ENCODE assay signal across 1 cellular context in the genomic region with DNA sequence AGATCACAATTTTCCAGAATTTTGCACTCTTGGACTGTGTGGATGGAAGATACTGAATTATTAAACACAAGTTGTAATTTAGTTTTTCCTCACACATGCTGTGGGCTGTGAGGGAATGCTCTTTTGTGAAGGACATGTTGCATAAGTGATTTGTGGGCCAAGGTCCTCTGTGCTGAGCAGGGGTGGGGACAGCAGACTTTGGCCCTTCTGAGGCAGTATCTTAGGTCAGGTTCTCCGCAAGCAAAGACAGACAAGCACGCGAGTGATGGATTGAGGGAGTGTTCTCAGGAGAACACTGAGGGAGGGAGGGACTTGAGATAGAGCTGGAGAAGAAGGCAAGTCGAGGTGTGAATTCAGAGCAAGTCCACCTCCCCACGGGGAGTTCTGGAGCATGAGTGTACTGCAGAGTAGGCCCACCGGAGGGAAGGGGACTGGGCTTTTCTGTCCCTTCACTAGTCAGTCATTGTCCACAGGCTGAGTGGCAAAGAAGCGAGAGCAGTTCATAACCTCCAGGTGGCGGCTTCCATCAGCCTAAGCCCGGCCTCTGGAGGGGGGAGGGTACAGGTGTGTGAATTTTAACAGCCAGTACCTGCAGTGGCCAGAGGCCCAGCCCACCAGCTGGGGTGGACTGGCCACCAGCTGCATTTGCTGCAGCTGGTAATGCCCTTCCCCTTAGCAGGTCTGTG.
TF ChIP-seq lines count a peak whose summit lies in the region.

No MANE protein-coding gene starts in this region.

TF ChIP-seq in HepG2, 621 proteins besides CTCF, POLR2A, EP300 and RAD21 (continued from another document and continues in another):
- TF ChIP-seq, protein P1, sequence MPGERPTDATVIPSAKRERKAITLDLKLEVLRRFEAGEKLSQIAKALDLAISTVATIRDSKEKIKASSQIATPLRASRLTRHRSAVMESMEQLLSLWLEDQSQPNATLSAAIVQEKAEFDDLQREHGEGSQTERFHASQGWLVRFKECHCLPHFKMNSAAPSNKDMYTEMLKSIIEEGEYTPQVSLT (CRISPR knock-in tag; IDR thresholded peaks at IDR 0.05; ENCODE audit: borderline replicate concordance, low read depth) = no peak
- no peak for TF ChIP-seq WIZ (CRISPR knock-in tag; IDR thresholded peaks at IDR 0.05)
- TF ChIP-seq ZNF101 (CRISPR knock-in tag; IDR thresholded peaks at IDR 0.05; ENCODE audit: borderline replicate concordance, low read depth) = no peak
- no peak for TF ChIP-seq ZNF30 (CRISPR knock-in tag; IDR thresholded peaks at IDR 0.05)
- no peak for TF ChIP-seq SMAD9 (CRISPR knock-in tag; IDR thresholded peaks at IDR 0.05)
- TF ChIP-seq ZNF605 (CRISPR knock-in tag; IDR thresholded peaks at IDR 0.05) = no peak
- no peak for TF ChIP-seq ZNF569 (CRISPR knock-in tag; IDR thresholded peaks at IDR 0.05; ENCODE audit: borderline replicate concordance)
- no peak for TF ChIP-seq ZNF337 (CRISPR knock-in tag; IDR thresholded peaks at IDR 0.05; ENCODE audit: borderline replicate concordance, low read depth)
- no peak for TF ChIP-seq HES4 (CRISPR knock-in tag; IDR thresholded peaks at IDR 0.05; ENCODE audit: borderline replicate concordance)
- TF ChIP-seq ZEB1 (IDR thresholded peaks at IDR 0.05; ENCODE audit: insufficient replicate concordance, low read depth) = no peak
- no peak for TF ChIP-seq LCORL (IDR thresholded peaks at IDR 0.05)
- TF ChIP-seq LCORL (CRISPR knock-in tag; IDR thresholded peaks at IDR 0.05) = no peak
- TF ChIP-seq NFE2L2 (IDR thresholded peaks at IDR 0.05; ENCODE audit: low read length) = no peak
- TF ChIP-seq HMG20A (CRISPR knock-in tag; IDR thresholded peaks at IDR 0.05; ENCODE audit: borderline replicate concordance) = peak; percentile 53; the same call in 1 of the 2 replicates
- no peak for TF ChIP-seq CCDC6 (CRISPR knock-in tag; IDR thresholded peaks at IDR 0.05)
- TF ChIP-seq ETV5 (CRISPR knock-in tag; IDR thresholded peaks at IDR 0.05; ENCODE audit: borderline replicate concordance) = no peak
- TF ChIP-seq ZNF263 (CRISPR knock-in tag; IDR thresholded peaks at IDR 0.05) = no peak
- no peak for TF ChIP-seq SP4 (CRISPR knock-in tag; IDR thresholded peaks at IDR 0.05)
- no peak for TF ChIP-seq ZNF460 (CRISPR knock-in tag; IDR thresholded peaks at IDR 0.05; ENCODE audit: borderline replicate concordance)
- no peak for TF ChIP-seq ELF1 (CRISPR knock-in tag; IDR thresholded peaks at IDR 0.05)
- TF ChIP-seq, protein P2, sequence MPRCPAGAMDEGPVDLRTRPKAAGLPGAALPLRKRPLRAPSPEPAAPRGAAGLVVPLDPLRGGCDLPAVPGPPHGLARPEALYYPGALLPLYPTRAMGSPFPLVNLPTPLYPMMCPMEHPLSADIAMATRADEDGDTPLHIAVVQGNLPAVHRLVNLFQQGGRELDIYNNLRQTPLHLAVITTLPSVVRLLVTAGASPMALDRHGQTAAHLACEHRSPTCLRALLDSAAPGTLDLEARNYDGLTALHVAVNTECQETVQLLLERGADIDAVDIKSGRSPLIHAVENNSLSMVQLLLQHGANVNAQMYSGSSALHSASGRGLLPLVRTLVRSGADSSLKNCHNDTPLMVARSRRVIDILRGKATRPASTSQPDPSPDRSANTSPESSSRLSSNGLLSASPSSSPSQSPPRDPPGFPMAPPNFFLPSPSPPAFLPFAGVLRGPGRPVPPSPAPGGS (CRISPR knock-in tag; IDR thresholded peaks at IDR 0.05) = no peak
- TF ChIP-seq, protein P3, sequence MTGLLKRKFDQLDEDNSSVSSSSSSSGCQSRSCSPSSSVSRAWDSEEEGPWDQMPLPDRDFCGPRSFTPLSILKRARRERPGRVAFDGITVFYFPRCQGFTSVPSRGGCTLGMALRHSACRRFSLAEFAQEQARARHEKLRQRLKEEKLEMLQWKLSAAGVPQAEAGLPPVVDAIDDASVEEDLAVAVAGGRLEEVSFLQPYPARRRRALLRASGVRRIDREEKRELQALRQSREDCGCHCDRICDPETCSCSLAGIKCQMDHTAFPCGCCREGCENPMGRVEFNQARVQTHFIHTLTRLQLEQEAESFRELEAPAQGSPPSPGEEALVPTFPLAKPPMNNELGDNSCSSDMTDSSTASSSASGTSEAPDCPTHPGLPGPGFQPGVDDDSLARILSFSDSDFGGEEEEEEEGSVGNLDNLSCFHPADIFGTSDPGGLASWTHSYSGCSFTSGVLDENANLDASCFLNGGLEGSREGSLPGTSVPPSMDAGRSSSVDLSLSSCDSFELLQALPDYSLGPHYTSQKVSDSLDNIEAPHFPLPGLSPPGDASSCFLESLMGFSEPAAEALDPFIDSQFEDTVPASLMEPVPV (CRISPR knock-in tag; IDR thresholded peaks at IDR 0.05) = no peak
- TF ChIP-seq ZNF891 (CRISPR knock-in tag; IDR thresholded peaks at IDR 0.05) = no peak
- TF ChIP-seq, protein P4, sequence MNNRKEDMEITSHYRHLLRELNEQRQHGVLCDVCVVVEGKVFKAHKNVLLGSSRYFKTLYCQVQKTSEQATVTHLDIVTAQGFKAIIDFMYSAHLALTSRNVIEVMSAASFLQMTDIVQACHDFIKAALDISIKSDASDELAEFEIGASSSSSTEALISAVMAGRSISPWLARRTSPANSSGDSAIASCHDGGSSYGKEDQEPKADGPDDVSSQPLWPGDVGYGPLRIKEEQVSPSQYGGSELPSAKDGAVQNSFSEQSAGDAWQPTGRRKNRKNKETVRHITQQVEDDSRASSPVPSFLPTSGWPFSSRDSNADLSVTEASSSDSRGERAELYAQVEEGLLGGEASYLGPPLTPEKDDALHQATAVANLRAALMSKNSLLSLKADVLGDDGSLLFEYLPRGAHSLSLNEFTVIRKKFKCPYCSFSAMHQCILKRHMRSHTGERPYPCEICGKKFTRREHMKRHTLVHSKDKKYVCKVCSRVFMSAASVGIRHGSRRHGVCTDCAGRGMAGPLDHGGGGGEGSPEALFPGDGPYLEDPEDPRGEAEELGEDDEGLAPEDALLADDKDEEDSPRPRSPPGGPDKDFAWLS (CRISPR knock-in tag; IDR thresholded peaks at IDR 0.05; ENCODE audit: borderline replicate concordance) = no peak
- TF ChIP-seq ZNF737 (CRISPR knock-in tag; IDR thresholded peaks at IDR 0.05; ENCODE audit: borderline replicate concordance) = no peak
- TF ChIP-seq ZNF326 (CRISPR knock-in tag; IDR thresholded peaks at IDR 0.05; ENCODE audit: borderline replicate concordance) = no peak
- TF ChIP-seq ZBTB38 (CRISPR knock-in tag; IDR thresholded peaks at IDR 0.05) = no peak
- TF ChIP-seq ZNF225 (CRISPR knock-in tag; IDR thresholded peaks at IDR 0.05) = no peak
- no peak for TF ChIP-seq ZNF768 (CRISPR knock-in tag; IDR thresholded peaks at IDR 0.05)
- peak; percentile 40; the same call in 1 of the 2 replicates for TF ChIP-seq HOXA3 (CRISPR knock-in tag; IDR thresholded peaks at IDR 0.05)
- no peak for TF ChIP-seq ZBTB42 (CRISPR knock-in tag; IDR thresholded peaks at IDR 0.05)
- TF ChIP-seq, protein P5, sequence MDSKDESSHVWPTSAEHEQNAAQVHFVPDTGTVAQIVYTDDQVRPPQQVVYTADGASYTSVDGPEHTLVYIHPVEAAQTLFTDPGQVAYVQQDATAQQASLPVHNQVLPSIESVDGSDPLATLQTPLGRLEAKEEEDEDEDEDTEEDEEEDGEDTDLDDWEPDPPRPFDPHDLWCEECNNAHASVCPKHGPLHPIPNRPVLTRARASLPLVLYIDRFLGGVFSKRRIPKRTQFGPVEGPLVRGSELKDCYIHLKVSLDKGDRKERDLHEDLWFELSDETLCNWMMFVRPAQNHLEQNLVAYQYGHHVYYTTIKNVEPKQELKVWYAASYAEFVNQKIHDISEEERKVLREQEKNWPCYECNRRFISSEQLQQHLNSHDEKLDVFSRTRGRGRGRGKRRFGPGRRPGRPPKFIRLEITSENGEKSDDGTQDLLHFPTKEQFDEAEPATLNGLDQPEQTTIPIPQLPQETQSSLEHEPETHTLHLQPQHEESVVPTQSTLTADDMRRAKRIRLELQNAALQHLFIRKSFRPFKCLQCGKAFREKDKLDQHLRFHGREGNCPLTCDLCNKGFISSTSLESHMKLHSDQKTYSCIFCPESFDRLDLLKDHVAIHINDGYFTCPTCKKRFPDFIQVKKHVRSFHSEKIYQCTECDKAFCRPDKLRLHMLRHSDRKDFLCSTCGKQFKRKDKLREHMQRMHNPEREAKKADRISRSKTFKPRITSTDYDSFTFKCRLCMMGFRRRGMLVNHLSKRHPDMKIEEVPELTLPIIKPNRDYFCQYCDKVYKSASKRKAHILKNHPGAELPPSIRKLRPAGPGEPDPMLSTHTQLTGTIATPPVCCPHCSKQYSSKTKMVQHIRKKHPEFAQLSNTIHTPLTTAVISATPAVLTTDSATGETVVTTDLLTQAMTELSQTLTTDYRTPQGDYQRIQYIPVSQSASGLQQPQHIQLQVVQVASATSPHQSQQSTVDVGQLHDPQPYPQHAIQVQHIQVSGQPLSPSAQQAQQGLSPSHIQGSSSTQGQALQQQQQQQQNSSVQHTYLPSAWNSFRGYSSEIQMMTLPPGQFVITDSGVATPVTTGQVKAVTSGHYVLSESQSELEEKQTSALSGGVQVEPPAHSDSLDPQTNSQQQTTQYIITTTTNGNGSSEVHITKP (CRISPR knock-in tag; IDR thresholded peaks at IDR 0.05; ENCODE audit: low read depth) = no peak
- no peak; the same call in 1 of the 2 replicates for TF ChIP-seq FOXO1 (CRISPR knock-in tag; IDR thresholded peaks at IDR 0.05)
- no peak for TF ChIP-seq RFX1 (IDR thresholded peaks at IDR 0.05)
- TF ChIP-seq, protein P6, sequence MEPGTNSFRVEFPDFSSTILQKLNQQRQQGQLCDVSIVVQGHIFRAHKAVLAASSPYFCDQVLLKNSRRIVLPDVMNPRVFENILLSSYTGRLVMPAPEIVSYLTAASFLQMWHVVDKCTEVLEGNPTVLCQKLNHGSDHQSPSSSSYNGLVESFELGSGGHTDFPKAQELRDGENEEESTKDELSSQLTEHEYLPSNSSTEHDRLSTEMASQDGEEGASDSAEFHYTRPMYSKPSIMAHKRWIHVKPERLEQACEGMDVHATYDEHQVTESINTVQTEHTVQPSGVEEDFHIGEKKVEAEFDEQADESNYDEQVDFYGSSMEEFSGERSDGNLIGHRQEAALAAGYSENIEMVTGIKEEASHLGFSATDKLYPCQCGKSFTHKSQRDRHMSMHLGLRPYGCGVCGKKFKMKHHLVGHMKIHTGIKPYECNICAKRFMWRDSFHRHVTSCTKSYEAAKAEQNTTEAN (CRISPR knock-in tag; conservative IDR thresholded peaks at IDR 0.05) = no peak
- 0 out of 2 replicates have a peak, but pooled peaks have one; percentile 17 for TF ChIP-seq KAT8 (CRISPR knock-in tag; IDR thresholded peaks at IDR 0.05)
- no peak for TF ChIP-seq NR2F6 (IDR thresholded peaks at IDR 0.05)
- TF ChIP-seq NR2F6 (CRISPR knock-in tag; IDR thresholded peaks at IDR 0.05) = no peak
- TF ChIP-seq ZNF766 (CRISPR knock-in tag; IDR thresholded peaks at IDR 0.05; ENCODE audit: borderline replicate concordance) = no peak
- TF ChIP-seq POLR2G (IDR thresholded peaks at IDR 0.05; ENCODE audit: low read depth, low read length) = no peak
- TF ChIP-seq FIP1L1 (IDR thresholded peaks at IDR 0.05; ENCODE audit: borderline replicate concordance, insufficient read depth, low read depth, low read length) = no peak
- TF ChIP-seq NFYC (CRISPR knock-in tag; IDR thresholded peaks at IDR 0.05) = no peak
- TF ChIP-seq, protein P7, sequence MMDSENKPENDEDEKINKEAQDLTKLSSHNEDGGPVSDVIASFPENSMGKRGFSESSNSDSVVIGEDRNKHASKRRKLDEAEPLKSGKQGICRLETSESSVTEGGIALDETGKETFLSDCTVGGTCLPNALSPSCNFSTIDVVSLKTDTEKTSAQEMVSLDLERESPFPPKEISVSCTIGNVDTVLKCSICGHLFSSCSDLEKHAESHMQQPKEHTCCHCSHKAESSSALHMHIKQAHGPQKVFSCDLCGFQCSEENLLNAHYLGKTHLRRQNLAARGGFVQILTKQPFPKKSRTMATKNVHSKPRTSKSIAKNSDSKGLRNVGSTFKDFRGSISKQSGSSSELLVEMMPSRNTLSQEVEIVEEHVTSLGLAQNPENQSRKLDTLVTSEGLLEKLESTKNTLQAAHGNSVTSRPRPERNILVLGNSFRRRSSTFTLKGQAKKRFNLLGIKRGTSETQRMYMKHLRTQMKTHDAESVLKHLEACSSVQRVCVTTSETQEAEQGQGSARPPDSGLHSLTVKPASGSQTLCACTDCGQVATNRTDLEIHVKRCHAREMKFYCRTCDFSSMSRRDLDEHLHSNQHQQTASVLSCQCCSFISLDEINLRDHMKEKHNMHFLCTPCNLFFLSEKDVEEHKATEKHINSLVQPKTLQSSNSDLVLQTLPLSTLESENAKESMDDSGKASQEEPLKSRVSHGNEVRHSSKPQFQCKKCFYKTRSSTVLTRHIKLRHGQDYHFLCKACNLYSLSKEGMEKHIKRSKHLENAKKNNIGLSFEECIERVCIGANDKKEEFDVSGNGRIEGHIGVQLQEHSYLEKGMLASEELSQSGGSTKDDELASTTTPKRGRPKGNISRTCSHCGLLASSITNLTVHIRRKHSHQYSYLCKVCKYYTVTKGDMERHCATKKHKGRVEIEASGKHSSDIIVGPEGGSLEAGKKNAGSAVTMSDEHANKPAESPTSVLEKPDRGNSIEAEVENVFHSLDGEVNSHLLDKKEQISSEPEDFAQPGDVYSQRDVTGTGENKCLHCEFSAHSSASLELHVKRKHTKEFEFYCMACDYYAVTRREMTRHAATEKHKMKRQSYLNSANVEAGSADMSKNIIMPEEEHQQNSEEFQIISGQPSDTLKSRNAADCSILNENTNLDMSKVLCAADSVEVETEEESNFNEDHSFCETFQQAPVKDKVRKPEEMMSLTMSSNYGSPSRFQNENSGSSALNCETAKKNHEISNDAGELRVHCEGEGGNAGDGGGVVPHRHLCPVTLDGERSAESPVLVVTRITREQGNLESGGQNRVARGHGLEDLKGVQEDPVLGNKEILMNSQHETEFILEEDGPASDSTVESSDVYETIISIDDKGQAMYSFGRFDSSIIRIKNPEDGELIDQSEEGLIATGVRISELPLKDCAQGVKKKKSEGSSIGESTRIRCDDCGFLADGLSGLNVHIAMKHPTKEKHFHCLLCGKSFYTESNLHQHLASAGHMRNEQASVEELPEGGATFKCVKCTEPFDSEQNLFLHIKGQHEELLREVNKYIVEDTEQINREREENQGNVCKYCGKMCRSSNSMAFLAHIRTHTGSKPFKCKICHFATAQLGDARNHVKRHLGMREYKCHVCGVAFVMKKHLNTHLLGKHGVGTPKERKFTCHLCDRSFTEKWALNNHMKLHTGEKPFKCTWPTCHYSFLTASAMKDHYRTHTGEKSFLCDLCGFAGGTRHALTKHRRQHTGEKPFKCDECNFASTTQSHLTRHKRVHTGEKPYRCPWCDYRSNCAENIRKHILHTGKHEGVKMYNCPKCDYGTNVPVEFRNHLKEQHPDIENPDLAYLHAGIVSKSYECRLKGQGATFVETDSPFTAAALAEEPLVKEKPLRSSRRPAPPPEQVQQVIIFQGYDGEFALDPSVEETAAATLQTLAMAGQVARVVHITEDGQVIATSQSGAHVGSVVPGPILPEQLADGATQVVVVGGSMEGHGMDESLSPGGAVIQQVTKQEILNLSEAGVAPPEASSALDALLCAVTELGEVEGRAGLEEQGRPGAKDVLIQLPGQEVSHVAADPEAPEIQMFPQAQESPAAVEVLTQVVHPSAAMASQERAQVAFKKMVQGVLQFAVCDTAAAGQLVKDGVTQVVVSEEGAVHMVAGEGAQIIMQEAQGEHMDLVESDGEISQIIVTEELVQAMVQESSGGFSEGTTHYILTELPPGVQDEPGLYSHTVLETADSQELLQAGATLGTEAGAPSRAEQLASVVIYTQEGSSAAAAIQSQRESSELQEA (CRISPR knock-in tag; IDR thresholded peaks at IDR 0.05; ENCODE audit: not compliant biosample characterization) = no peak
- TF ChIP-seq ZNF234 (CRISPR knock-in tag; conservative IDR thresholded peaks at IDR 0.05) = no peak
- TF ChIP-seq ZNF724P (CRISPR knock-in tag; IDR thresholded peaks at IDR 0.05; ENCODE audit: borderline replicate concordance) = no peak
- TF ChIP-seq HNF4G (IDR thresholded peaks at IDR 0.05; ENCODE audit: borderline replicate concordance, low read depth, low read length) = peak; percentile 84
- TF ChIP-seq HNF4G (CRISPR knock-in tag; IDR thresholded peaks at IDR 0.05; ENCODE audit: borderline replicate concordance, low read depth) = peak; percentile 87; the same call in 1 of the 2 replicates
